ENCODE assay signal across 23 cellular contexts in genomic region chr4:148258526-148258925, GRCh38.
"Had no signal": no experiment of that assay in that cellular context is flagged by ENCODE, and none has a peak within 500 bp of the region (broad histone marks: within the 10 kb centered on the region; RNA-seq: fewer than 3 reads in every experiment).

No MANE protein-coding gene starts in this region.

- H3K4me1 ChIP-seq: breast epithelium, SJSA1 had no signal

- H3K36me3 ChIP-seq: breast epithelium, SJSA1 had no signal

- H3K27me3 ChIP-seq: breast epithelium, SJSA1 had no signal

- DNase-seq: activated CD4-positive, alpha-beta T cell treated with anti-CD3 and anti-CD28 coated beads for 4 hours; activated CD8-positive, alpha-beta memory T cell treated with anti-CD3 and anti-CD28 coated beads, Interleukin-2, amount 50 U/mL, for 4 hours; activated CD8-positive, alpha-beta T cell treated with anti-CD3 and anti-CD28 coated beads for 36 hours; activated gamma-delta T cell treated with Interleukin-2 at 50 U/mL for 16 hours; activated naive CD4-positive, alpha-beta T cell treated with anti-CD3 and anti-CD28 coated beads, Interleukin-2, amount 10 ng/mL, durations not matched to agents 7 days and 5 days; activated naive CD8-positive, alpha-beta T cell treated with anti-CD3 and anti-CD28 coated beads for 36 hours; activated T-cell treated with anti-CD3 and anti-CD28 coated beads, Interleukin-2, amount 50 U/mL, for 72 hours; Kasumi-1; NCI-H1105 treated with DMSO at 0.1 percent for 48 hours; NCI-H146; NCI-H187 treated with DMSO at 0.1 percent for 48 hours; NCI-H2171; NCI-H2227 treated with DMSO at 0.1 percent for 48 hours; NCI-H526 treated with DMSO at 0.1 percent for 48 hours; NCI-H82; OCI-M1; RPMI8226; SHP77 had no signal

- H3K27ac ChIP-seq: breast epithelium, SJSA1 had no signal

- ATAC-seq: activated CD4-positive, CD25-positive, alpha-beta regulatory T cell treated with anti-CD3 and anti-CD28 coated beads, Interleukin-2, amount 50 U/mL, for 24 hours; activated CD8-positive, alpha-beta T cell treated with anti-CD3 and anti-CD28 coated beads for 36 hours; activated T-cell treated with anti-CD3 and anti-CD28 coated beads, Interleukin-2, amount 50 U/mL, for 72 hours; K562; Panc1 had no signal

- H3K4me3 ChIP-seq: breast epithelium, K562, SJSA1 had no signal

- H3K9me3 ChIP-seq: breast epithelium, SJSA1 had no signal
